In the genomic region with DNA sequence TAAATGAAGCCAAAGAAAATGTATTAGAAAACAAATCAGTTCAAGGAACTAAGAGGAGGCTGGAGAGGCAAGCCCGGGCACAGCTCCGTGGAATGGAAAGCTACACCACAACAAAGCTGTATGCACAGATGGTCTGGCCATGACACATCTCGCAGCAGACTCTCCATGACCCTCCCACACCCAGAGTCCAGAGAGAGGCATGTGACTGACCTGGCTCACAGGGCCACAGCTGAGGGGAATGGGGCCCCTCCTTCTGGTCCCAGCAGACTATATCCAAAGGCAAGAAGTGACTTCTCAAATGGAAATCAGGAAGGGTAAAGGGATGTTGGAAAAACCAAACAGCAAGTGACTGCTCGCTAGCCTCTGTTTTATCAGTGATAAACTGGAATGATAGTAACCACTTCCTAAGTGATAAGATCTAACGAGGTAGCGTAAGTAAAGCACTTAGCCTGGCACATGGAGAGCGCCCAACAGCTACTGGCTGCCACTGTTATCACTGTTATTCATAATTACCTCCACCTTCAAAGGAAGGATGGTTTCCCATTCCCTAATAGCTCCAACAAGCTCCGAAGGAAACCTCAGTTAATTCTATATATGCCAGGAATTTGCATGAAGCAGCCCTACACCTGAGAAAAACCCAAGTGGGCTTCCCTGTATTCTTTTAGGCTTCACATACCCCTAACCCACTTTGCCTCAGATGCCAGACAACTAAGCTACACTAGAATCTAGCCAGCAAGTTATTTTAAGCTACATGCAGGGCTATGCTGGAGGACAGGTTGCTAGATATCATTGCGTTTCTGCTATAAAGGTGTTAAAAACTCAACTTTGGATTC, we compare ENCODE assay signal across 9 cellular contexts. TPM values are rescaled to one million over a fixed set of nuclear protein-coding genes. Genes with fewer than 3 reads are reported as not detected.
DNase-seq lines count a peak whose midpoint lies in the region; ATAC-seq, FAIRE-seq and TF ChIP-seq lines count a peak whose summit lies in the region.
"Had no signal": no experiment of that assay in that cellular context is flagged by ENCODE, and none has a peak within 500 bp of the region (broad histone marks: within the 10 kb centered on the region; RNA-seq: fewer than 3 reads in every experiment).

No MANE protein-coding gene starts in this region.

- peak overlapping the region; percentile 95 for H3K27ac ChIP-seq in AG04450 (ENCODE audit: low read depth, low read length)

- TF ChIP-seq POLR2A in GM12892 (IDR thresholded peaks at IDR 0.05; ENCODE audit: low read depth, low read length): no peak

- H3K9me3 ChIP-seq in AG04450 (ENCODE audit: control insufficient read depth, insufficient read depth, low read length): no peaks in the 10 kb centered on the region

- peak; percentile 85 for DNase-seq in AG04450 (ENCODE audit: low read depth, low spot score)
- DNase-seq in GM12892 (ENCODE audit: insufficient read length): no peak
- peak; percentile 39 for DNase-seq in T1000 (lab: John Stamatoyannopoulos, UW)
- DNase-seq in glomerular visceral epithelial cell (ENCODE audit: extremely low spot score): peak; percentile 85
- no peak for DNase-seq in D721Med (ENCODE audit: insufficient read length, low spot score)
- no peak for DNase-seq in stimulated activated CD8-positive, alpha-beta memory T cell treated with anti-CD3 and anti-CD28 coated beads, Interleukin-4, amount 100 ng/mL, for 48 hours
- no peak for DNase-seq in stimulated activated CD4-positive, alpha-beta T cell treated with anti-CD3 and anti-CD28 coated beads, Interleukin-1b, Interleukin-23, amount 100 ng/mL, for 48 hours
- DNase-seq: stimulated activated naive CD4-positive, alpha-beta T cell treated with Interleukin-2 at 50 U/mL for 16 hours had no signal

- TF ChIP-seq CTCF in AG04450 (IDR thresholded peaks at IDR 0.05; ENCODE audit: low read depth, low read length) (no peak), D721Med (IDR thresholded peaks at IDR 0.05; ENCODE audit: insufficient read depth, missing control alignments) (no peak)

- POLR2A ChIA-PET in AG04450 (lab: Yijun Ruan, JAX): interaction anchor here (0.8 kb wide), 1 partner anchor 10 kb away, joined by 4 read pairs; no protein-coding TSS in a partner anchor

- CTCF ChIA-PET in AG04450 (lab: Charles Lee): interaction anchor here (1.0 to 1.4 kb wide), 4 partner anchors 98 to 159 kb away, joined by 3 to 5 read pairs (median 4); no protein-coding TSS in a partner anchor

- no peak overlapping the region for H3K4me3 ChIP-seq in AG04450 (ENCODE audit: low read depth, low read length)

- FAIRE-seq in GM12892 (lab: Jason Lieb, UNC) (peak; percentile 14), D721Med (lab: Jason Lieb, UNC) (no peak)

- no peaks in the 10 kb centered on the region for H3K27me3 ChIP-seq in AG04450 (ENCODE audit: control insufficient read depth, insufficient read depth, low read length)

- no peak for ATAC-seq in GM21576 (IDR thresholded peaks at IDR 0.05; ENCODE audit: unreplicated experiment)

RNA-seq across cellular contexts. Expression of a gene that starts 8.4 kb away (rescaled TPM):
- 33.3 and 37.8 TPM in 2 replicates for polyA plus RNA-seq in AG04450 (2011; rRNA removed)
- polyA minus RNA-seq in AG04450 (2011; rRNA and poly(A)+ RNA removed): 33.8 and 50.7 TPM in 2 replicates
- polyA plus RNA-seq in GM12892 (2012; ENCODE audit: missing spikeins): 21.6 TPM

Comparison
In these comparisons a context has a peak if more than half of its experiments do, and no peak if none do; other contexts are left out.
1. DNase-seq: peak in AG04450 (single experiment), T1000 (single experiment) and glomerular visceral epithelial cell (single experiment); none in GM12892 (single experiment), D721Med (single experiment), stimulated activated CD8-positive, alpha-beta memory T cell treated with anti-CD3 and anti-CD28 coated beads, Interleukin-4, amount 100 ng/mL, for 48 hours (single experiment) and stimulated activated CD4-positive, alpha-beta T cell treated with anti-CD3 and anti-CD28 coated beads, Interleukin-1b, Interleukin-23, amount 100 ng/mL, for 48 hours (single experiment).